ENCODE assay signal across 17 cellular contexts in genomic region chr6:6246539-6246938, GRCh38.
DNase-seq lines count a peak whose midpoint lies in the region; ATAC-seq lines count a peak whose summit lies in the region.
"Had no signal": no experiment of that assay in that cellular context is flagged by ENCODE, and none has a peak within 500 bp of the region (broad histone marks: within the 10 kb centered on the region; RNA-seq: fewer than 3 reads in every experiment).

No MANE protein-coding gene starts in this region.

- CTCF ChIA-PET in activated CD4-positive, alpha-beta memory T cell treated with anti-CD3 and anti-CD28 coated beads, Interleukin-2, amount 10 ng/mL, durations not matched to agents 7 days and 5 days (lab: Charles Lee): no interaction called here

- H3K27ac Mint-ChIP-seq in activated CD4-positive, alpha-beta memory T cell treated with anti-CD3 and anti-CD28 coated beads, Interleukin-2, amount 10 ng/mL, durations not matched to agents 7 days and 5 days: no peak overlapping the region
- H3K27ac Mint-ChIP-seq: activated naive CD4-positive, alpha-beta T cell treated with anti-CD3 and anti-CD28 coated beads, Interleukin-2, amount 50 U/mL, for 24 hours; dendritic cell treated with granulocyte-macrophage colony-stimulating factor and Interleukin-4, amounts not matched to agents 40 ng/mL and 50 ng/mL, for 4 days had no signal

- POLR2A ChIA-PET in activated CD4-positive, alpha-beta memory T cell treated with anti-CD3 and anti-CD28 coated beads, Interleukin-2, amount 10 ng/mL, durations not matched to agents 7 days and 5 days (lab: Charles Lee): no interaction called here

- no peak overlapping the region for H3K4me3 Mint-ChIP-seq in activated CD4-positive, alpha-beta memory T cell treated with anti-CD3 and anti-CD28 coated beads, Interleukin-2, amount 10 ng/mL, durations not matched to agents 7 days and 5 days
- H3K4me3 Mint-ChIP-seq: activated naive CD4-positive, alpha-beta T cell treated with anti-CD3 and anti-CD28 coated beads, Interleukin-2, amount 50 U/mL, for 24 hours; dendritic cell treated with granulocyte-macrophage colony-stimulating factor and Interleukin-4, amounts not matched to agents 40 ng/mL and 50 ng/mL, for 4 days had no signal

- DNase-seq in Daoy (ENCODE audit: low read depth) (peak; percentile 68), NCI-H774 (lab: John Stamatoyannopoulos, UW) (peak; percentile 8), LoVo (ENCODE audit: low spot score) (no peak)
- DNase-seq in central memory CD4-positive, alpha-beta T cell: no peak
- no peak for DNase-seq in activated CD4-positive, alpha-beta memory T cell treated with anti-CD3 and anti-CD28 coated beads, Interleukin-2, amount 10 ng/mL, durations not matched to agents 7 days and 5 days
- DNase-seq in stimulated activated naive CD8-positive, alpha-beta T cell treated with anti-CD3 and anti-CD28 coated beads, Interleukin-15, Interleukin-2, amounts not matched to agents 100 U/mL and 50 U/mL, for 24 hours: no peak
- DNase-seq: activated CD4-positive, alpha-beta T cell treated with anti-CD3 and anti-CD28 coated beads, Interleukin-2, amount 50 U/mL, for 4 hours; GDM1; hypothalamus; KG1; mucosa of descending colon; NCI-H226; upper lobe of left lung had no signal

- H3K27me3 Mint-ChIP-seq in activated CD4-positive, alpha-beta memory T cell treated with anti-CD3 and anti-CD28 coated beads, Interleukin-2, amount 10 ng/mL, durations not matched to agents 7 days and 5 days: peaks cover 11% of the 10 kb centered on the region
- H3K27me3 Mint-ChIP-seq: dendritic cell treated with granulocyte-macrophage colony-stimulating factor and Interleukin-4, amounts not matched to agents 40 ng/mL and 50 ng/mL, for 4 days had no signal

- ATAC-seq in GM19438 (IDR thresholded peaks at IDR 0.05; ENCODE audit: low read depth, unreplicated experiment) (peak; percentile 67), HG02973 (IDR thresholded peaks at IDR 0.05; ENCODE audit: unreplicated experiment) (peak; percentile 80)
- ATAC-seq in stimulated activated naive CD8-positive, alpha-beta T cell treated with anti-CD3 and anti-CD28 coated beads, Interleukin-15, Interleukin-2, amounts not matched to agents 100 U/mL and 50 U/mL, for 24 hours: no peak
- ATAC-seq: mucosa of descending colon had no signal

- H3K9me3 Mint-ChIP-seq in activated CD4-positive, alpha-beta memory T cell treated with anti-CD3 and anti-CD28 coated beads, Interleukin-2, amount 10 ng/mL, durations not matched to agents 7 days and 5 days: no peaks in the 10 kb centered on the region
- H3K9me3 Mint-ChIP-seq: activated naive CD4-positive, alpha-beta T cell treated with anti-CD3 and anti-CD28 coated beads, Interleukin-2, amount 50 U/mL, for 24 hours; dendritic cell treated with granulocyte-macrophage colony-stimulating factor and Interleukin-4, amounts not matched to agents 40 ng/mL and 50 ng/mL, for 4 days had no signal

- no peaks in the 10 kb centered on the region for H3K36me3 Mint-ChIP-seq in activated CD4-positive, alpha-beta memory T cell treated with anti-CD3 and anti-CD28 coated beads, Interleukin-2, amount 10 ng/mL, durations not matched to agents 7 days and 5 days (ENCODE audit: low read depth)
- H3K36me3 Mint-ChIP-seq: activated naive CD4-positive, alpha-beta T cell treated with anti-CD3 and anti-CD28 coated beads, Interleukin-2, amount 50 U/mL, for 24 hours had no signal

- no peaks in the 10 kb centered on the region for H3K4me1 Mint-ChIP-seq in activated CD4-positive, alpha-beta memory T cell treated with anti-CD3 and anti-CD28 coated beads, Interleukin-2, amount 10 ng/mL, durations not matched to agents 7 days and 5 days
- H3K4me1 Mint-ChIP-seq: activated naive CD4-positive, alpha-beta T cell treated with anti-CD3 and anti-CD28 coated beads, Interleukin-2, amount 50 U/mL, for 24 hours had no signal

Comparison
In these comparisons a context has a peak if more than half of its experiments do, and no peak if none do; other contexts are left out.
1. DNase-seq: peak in Daoy (single experiment) and NCI-H774 (single experiment); none in central memory CD4-positive, alpha-beta T cell (single experiment), LoVo (single experiment), activated CD4-positive, alpha-beta memory T cell treated with anti-CD3 and anti-CD28 coated beads, Interleukin-2, amount 10 ng/mL, durations not matched to agents 7 days and 5 days (single experiment) and stimulated activated naive CD8-positive, alpha-beta T cell treated with anti-CD3 and anti-CD28 coated beads, Interleukin-15, Interleukin-2, amounts not matched to agents 100 U/mL and 50 U/mL, for 24 hours (single experiment).